In the genomic region with DNA sequence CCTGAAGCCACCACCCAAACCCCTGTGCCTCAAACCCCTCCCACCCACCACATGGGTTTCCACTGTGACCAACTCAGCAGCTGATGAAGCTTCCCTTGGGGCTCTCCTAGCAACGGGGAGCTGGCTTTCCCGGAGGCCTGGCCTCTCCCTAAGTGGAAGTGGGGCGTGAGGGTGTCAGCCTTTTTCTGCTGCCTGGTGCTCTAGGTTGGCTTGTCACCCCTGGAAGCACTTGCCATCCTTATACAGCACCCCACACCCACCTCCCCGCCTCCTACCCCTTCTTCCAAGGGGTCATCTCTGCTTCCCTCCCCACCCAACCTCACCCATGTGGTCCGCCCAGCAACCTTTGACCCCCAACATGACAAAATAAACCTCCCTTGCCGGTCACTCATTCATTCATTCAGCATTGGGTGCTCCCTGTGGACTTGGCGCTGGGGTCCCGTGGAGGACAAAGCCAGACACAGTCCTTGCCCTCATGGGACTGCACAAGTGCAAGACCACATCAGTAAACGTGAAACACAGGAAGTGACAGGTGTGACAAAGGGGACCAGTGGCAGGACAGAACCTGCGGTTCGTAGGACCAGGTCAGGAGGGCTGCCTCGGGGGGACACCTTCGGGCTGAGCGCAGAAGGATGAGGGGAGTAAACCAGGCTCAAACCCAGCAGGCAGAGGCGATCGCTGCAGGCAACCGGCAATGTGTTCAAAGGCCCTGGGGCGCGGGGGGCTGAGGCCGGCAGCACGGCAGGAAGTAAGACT, we compare ENCODE assay signal across 1 cellular context.
TF ChIP-seq lines count a peak whose summit lies in the region.

No MANE protein-coding gene starts in this region.

TF ChIP-seq in liver, 16 proteins besides CTCF, POLR2A, EP300 and RAD21 (continued from another document):
- TF ChIP-seq REST (IDR thresholded peaks at IDR 0.05) (no peak), FOXA1 (IDR thresholded peaks at IDR 0.05) (no peak)
TF ChIP-seq in liver: peak in this region for 0.
